Comparison of ENCODE assay signal across 18 cellular contexts in the genomic region with DNA sequence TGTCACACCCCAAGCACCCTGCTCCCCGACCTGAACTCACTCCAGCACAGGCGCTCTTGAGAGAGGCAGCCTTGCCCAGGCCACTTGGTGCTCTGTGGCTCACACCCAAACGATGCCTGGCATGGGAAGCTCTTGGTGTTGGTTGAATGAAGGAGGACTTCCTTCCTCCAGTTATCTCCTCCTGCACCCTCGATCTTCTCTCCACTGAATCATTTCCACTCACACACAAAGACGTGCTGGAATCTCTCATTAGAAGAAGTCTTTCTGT.
DNase-seq lines count a peak whose midpoint lies in the region; ATAC-seq, FAIRE-seq and TF ChIP-seq lines count a peak whose summit lies in the region.
"Had no signal": no experiment of that assay in that cellular context is flagged by ENCODE, and none has a peak within 500 bp of the region (broad histone marks: within the 10 kb centered on the region; RNA-seq: fewer than 3 reads in every experiment).

No MANE protein-coding gene starts in this region.

- CTCF ChIA-PET in activated CD4-positive, alpha-beta T cell treated with anti-CD3 and anti-CD28 coated beads for 36 hours (lab: Charles Lee): interaction anchor here (0.9 to 10.2 kb wide), 6 partner anchors 8 to 460 kb away, joined by 3 to 108 read pairs (median 8); no protein-coding TSS in a partner anchor

- no peak overlapping the region for H3K9ac ChIP-seq in kidney (ENCODE audit: low read length in 2 of 2)

- no peaks in the 10 kb centered on the region for H3K27me3 Mint-ChIP-seq in activated CD4-positive, alpha-beta T cell treated with anti-CD3 and anti-CD28 coated beads for 36 hours
- H3K27me3 Mint-ChIP-seq in activated CD4-positive, alpha-beta T cell treated with anti-CD3 and anti-CD28 coated beads, Interleukin-2, amount 10 ng/mL, durations not matched to agents 24 days and 14 days: peaks cover 8% of the 10 kb centered on the region

- H3K4me3 ChIP-seq in kidney (ENCODE audit: low read length in 2 of 2): no peak overlapping the region

- H3K9me3 Mint-ChIP-seq in activated CD4-positive, alpha-beta T cell treated with anti-CD3 and anti-CD28 coated beads for 36 hours (ENCODE audit: low read depth): no peaks in the 10 kb centered on the region
- H3K9me3 Mint-ChIP-seq in activated CD4-positive, alpha-beta T cell treated with anti-CD3 and anti-CD28 coated beads, Interleukin-2, amount 10 ng/mL, durations not matched to agents 24 days and 14 days: no peaks in the 10 kb centered on the region
- H3K9me3 Mint-ChIP-seq: CD8-positive, alpha-beta T cell had no signal

- ATAC-seq in activated CD4-positive, alpha-beta T cell treated with anti-CD3 and anti-CD28 coated beads for 36 hours: no peak
- ATAC-seq: CD8-positive, alpha-beta T cell had no signal

- H3K4me1 Mint-ChIP-seq in activated CD4-positive, alpha-beta T cell treated with anti-CD3 and anti-CD28 coated beads for 36 hours: peaks cover 2% of the 10 kb centered on the region
- peaks cover 9% of the 10 kb centered on the region for H3K4me1 Mint-ChIP-seq in activated CD4-positive, alpha-beta T cell treated with anti-CD3 and anti-CD28 coated beads, Interleukin-2, amount 10 ng/mL, durations not matched to agents 24 days and 14 days

- TF ChIP-seq CTCF in GM10266 (IDR thresholded peaks at IDR 0.05; ENCODE audit: control insufficient read depth, insufficient read depth, low read depth, missing control alignments) (no peak), kidney (IDR thresholded peaks at IDR 0.05; ENCODE audit: borderline replicate concordance, extremely low read depth, insufficient read depth) (no peak)

- peaks cover 0 to 4% of the 10 kb centered on the region in 2 donors for H3K4me1 ChIP-seq in kidney (ENCODE audit: control insufficient read depth in 1 of 2, insufficient read depth in 1 of 2, low read depth in 1 of 2, low read length in 2 of 2)
- H3K4me1 ChIP-seq: BE2C had no signal

- no peak for FAIRE-seq in kidney (lab: Jason Lieb, UNC)
- FAIRE-seq: D721Med, H1 had no signal

- POLR2A ChIA-PET in activated CD4-positive, alpha-beta T cell treated with anti-CD3 and anti-CD28 coated beads for 36 hours (lab: Charles Lee): interaction anchor here (0.6 kb wide), 1 partner anchor 417 kb away, joined by 4 read pairs; no protein-coding TSS in a partner anchor

- peak; percentile 32 for DNase-seq in activated CD4-positive, alpha-beta T cell treated with anti-CD3 and anti-CD28 coated beads for 36 hours
- no peak for DNase-seq in activated CD4-positive, alpha-beta T cell treated with anti-CD3 and anti-CD28 coated beads, Interleukin-2, amount 10 ng/mL, durations not matched to agents 24 days and 14 days
- peak; percentile 15 for DNase-seq in stimulated activated CD4-positive, alpha-beta T cell treated with anti-CD3 and anti-CD28 coated beads, Interleukin-15, amount 100 ng/mL, for 24 hours
- no peak for DNase-seq in stimulated activated CD4-positive, alpha-beta T cell treated with anti-CD3 and anti-CD28 coated beads, Interleukin-4, amount 100 ng/mL, for 24 hours
- DNase-seq in ecto neural progenitor cell (ENCODE audit: low spot score) (peak; percentile 11), NOMO-1 treated with DMSO at 0.1 percent for 48 hours (lab: John Stamatoyannopoulos, UW; ENCODE audit: unreplicated experiment) (no peak), GM10266 (ENCODE audit: extremely low spot score) (no peak), kidney (no peak)
- DNase-seq: BE2C; CD8-positive, alpha-beta T cell; DMS79; KG1; NCI-H1092; NCI-H2081; NCI-H748 treated with DMSO at 0.1 percent for 48 hours had no signal

- no peak overlapping the region for H3K4me3 Mint-ChIP-seq in activated CD4-positive, alpha-beta T cell treated with anti-CD3 and anti-CD28 coated beads for 36 hours
- H3K4me3 Mint-ChIP-seq in activated CD4-positive, alpha-beta T cell treated with anti-CD3 and anti-CD28 coated beads, Interleukin-2, amount 10 ng/mL, durations not matched to agents 24 days and 14 days: no peak overlapping the region
- H3K4me3 Mint-ChIP-seq: CD8-positive, alpha-beta T cell had no signal

- H3K27ac ChIP-seq in kidney (ENCODE audit: low read depth in 2 of 2, low read length in 2 of 2): no peak overlapping the region
- H3K27ac ChIP-seq: 22Rv1 had no signal

- no peak overlapping the region for H3K27ac Mint-ChIP-seq in activated CD4-positive, alpha-beta T cell treated with anti-CD3 and anti-CD28 coated beads for 36 hours
- H3K27ac Mint-ChIP-seq in activated CD4-positive, alpha-beta T cell treated with anti-CD3 and anti-CD28 coated beads, Interleukin-2, amount 10 ng/mL, durations not matched to agents 24 days and 14 days: no peak overlapping the region
- H3K27ac Mint-ChIP-seq: CD8-positive, alpha-beta T cell had no signal

- intact Hi-C loops in activated CD4-positive, alpha-beta T cell treated with anti-CD3 and anti-CD28 coated beads for 36 hours (cut with DNase I, micrococcal nuclease): loop anchor here in 1 of 2 experiments (10.0 kb wide), 2 partner anchors 579 to 629 kb away; a partner anchor contains a TSS
- intact Hi-C loops in activated CD4-positive, alpha-beta T cell treated with anti-CD3 and anti-CD28 coated beads, Interleukin-2, amount 10 ng/mL, durations not matched to agents 24 days and 14 days (cut with micrococcal nuclease): loop anchor here (10.0 kb wide), 2 partner anchors 429 to 1229 kb away; no protein-coding TSS in a partner anchor
- intact Hi-C loops in kidney (cut with DNase I): no loop called here

- no peaks in the 10 kb centered on the region for H3K36me3 Mint-ChIP-seq in activated CD4-positive, alpha-beta T cell treated with anti-CD3 and anti-CD28 coated beads for 36 hours (ENCODE audit: low read depth)
- no peaks in the 10 kb centered on the region for H3K36me3 Mint-ChIP-seq in activated CD4-positive, alpha-beta T cell treated with anti-CD3 and anti-CD28 coated beads, Interleukin-2, amount 10 ng/mL, durations not matched to agents 24 days and 14 days (ENCODE audit: low read depth)
- H3K36me3 Mint-ChIP-seq: CD8-positive, alpha-beta T cell had no signal

- no peaks in the 10 kb centered on the region for H3K9me3 ChIP-seq in kidney (ENCODE audit: control insufficient read depth in 1 of 2, low read length in 2 of 2)
- H3K9me3 ChIP-seq: BE2C had no signal

- H3K36me3 ChIP-seq in kidney (ENCODE audit: control insufficient read depth in 1 of 2, insufficient read depth in 2 of 2, low read length in 2 of 2): no peaks in the 10 kb centered on the region
- H3K36me3 ChIP-seq: BE2C had no signal

Comparison
In these comparisons a context has a peak if more than half of its experiments do, and no peak if none do; other contexts are left out.
1. DNase-seq: peak in activated CD4-positive, alpha-beta T cell treated with anti-CD3 and anti-CD28 coated beads for 36 hours (single experiment), stimulated activated CD4-positive, alpha-beta T cell treated with anti-CD3 and anti-CD28 coated beads, Interleukin-15, amount 100 ng/mL, for 24 hours (single experiment) and ecto neural progenitor cell (single experiment); none in activated CD4-positive, alpha-beta T cell treated with anti-CD3 and anti-CD28 coated beads, Interleukin-2, amount 10 ng/mL, durations not matched to agents 24 days and 14 days (single experiment), stimulated activated CD4-positive, alpha-beta T cell treated with anti-CD3 and anti-CD28 coated beads, Interleukin-4, amount 100 ng/mL, for 24 hours (single experiment), NOMO-1 treated with DMSO at 0.1 percent for 48 hours (single experiment), GM10266 (single experiment) and kidney (single experiment).